ENCODE assay signal across 11 cellular contexts in the genomic region with DNA sequence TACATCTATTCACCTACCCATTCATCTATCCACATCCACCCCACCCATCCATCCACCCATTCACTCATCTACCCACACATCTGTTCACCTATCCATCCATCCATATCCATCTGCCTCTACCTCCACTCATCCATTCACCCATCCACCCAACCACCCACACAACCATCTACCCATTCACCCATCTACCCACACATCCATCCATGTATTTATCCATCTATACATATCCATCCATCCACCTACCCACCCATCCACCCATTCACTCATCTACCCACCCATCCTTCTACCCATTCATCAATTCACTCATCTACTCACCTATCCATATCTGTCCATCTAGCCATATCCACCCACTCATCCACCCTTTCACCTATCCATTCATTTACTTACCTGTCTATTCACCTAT.
"Had no signal": no experiment of that assay in that cellular context is flagged by ENCODE, and none has a peak within 500 bp of the region (broad histone marks: within the 10 kb centered on the region; RNA-seq: fewer than 3 reads in every experiment).

No MANE protein-coding gene starts in this region.

- FAIRE-seq: H1, H54 had no signal

- H3K4me1 ChIP-seq: HAP-1 had no signal

- ATAC-seq: HCT116 had no signal

- H3K4me3 ChIP-seq: GM23248, GM23338, HAP-1 had no signal

- H3K27ac ChIP-seq: GM23248 had no signal

- H3K27ac Mint-ChIP-seq: GM23338, H9, HFFc6 had no signal

- H3K36me3 ChIP-seq: HAP-1 had no signal

- H3K4me1 Mint-ChIP-seq: GM23338, H9 had no signal

- DNase-seq: GM23248, GOT3, H7, H9, HCEC 1CT, HFFc6 had no signal

- H3K9me3 ChIP-seq: HAP-1 had no signal

- H3K4me3 Mint-ChIP-seq: GM23338, H9, HFFc6 had no signal
